23 cellular contexts compared by ENCODE assay signal in genomic region chr17:12509836-12510235, GRCh38.
"Had no signal": no experiment of that assay in that cellular context is flagged by ENCODE, and none has a peak within 500 bp of the region (broad histone marks: within the 10 kb centered on the region; RNA-seq: fewer than 3 reads in every experiment).

No MANE protein-coding gene starts in this region.

- H3K36me3 ChIP-seq: adrenal gland, breast epithelium, colonic mucosa, esophagus muscularis mucosa, gastroesophageal sphincter, heart left ventricle, pancreas, tibial nerve had no signal

- H3K4me3 ChIP-seq: adrenal gland, breast epithelium, colonic mucosa, dorsolateral prefrontal cortex, esophagus muscularis mucosa, gastroesophageal sphincter, heart left ventricle, pancreas, psoas muscle, tibial nerve had no signal

- H3K27ac Mint-ChIP-seq: activated naive CD4-positive, alpha-beta T cell treated with anti-CD3 and anti-CD28 coated beads, Interleukin-2, amount 50 U/mL, for 72 hours; activated T-cell treated with anti-CD3 and anti-CD28 coated beads, Interleukin-2, amount 50 U/mL, for 24 hours; activated T-helper 17 cell treated with anti-CD3 and anti-CD28 coated beads, Interleukin-2, amount 50 U/mL, for 72 hours; effector memory CD8-positive, alpha-beta T cell; natural killer cell treated with Interleukin-12 subunit alpha and Interleukin-12 subunit beta and Interleukin-15 and Interleukin-18, amount 100 ng/mL, for 72 hours; stimulated activated naive CD8-positive, alpha-beta T cell treated with anti-CD3 and anti-CD28 coated beads, Interleukin-15, Interleukin-2, amounts not matched to agents 100 ng/mL and 50 ng/mL, for 24 hours; WTC11 had no signal

- H3K4me1 ChIP-seq: adrenal gland, breast epithelium, colonic mucosa, esophagus muscularis mucosa, gastroesophageal sphincter, heart left ventricle, pancreas, psoas muscle, tibial nerve had no signal

- H3K36me3 Mint-ChIP-seq: activated naive CD4-positive, alpha-beta T cell treated with anti-CD3 and anti-CD28 coated beads, Interleukin-2, amount 50 U/mL, for 72 hours; natural killer cell treated with Interleukin-12 subunit alpha and Interleukin-12 subunit beta and Interleukin-15 and Interleukin-18, amount 100 ng/mL, for 72 hours; WTC11 had no signal

- H3K9me3 Mint-ChIP-seq: WTC11 had no signal

- H3K4me1 Mint-ChIP-seq: activated T-helper 17 cell treated with anti-CD3 and anti-CD28 coated beads, Interleukin-2, amount 50 U/mL, for 72 hours; central memory CD8-positive, alpha-beta T cell; WTC11 had no signal

- H3K27ac ChIP-seq: adrenal gland, breast epithelium, colonic mucosa, dorsolateral prefrontal cortex, esophagus muscularis mucosa, gastroesophageal sphincter, heart left ventricle, pancreas, psoas muscle, tibial nerve had no signal

- H3K9me3 ChIP-seq: adrenal gland, breast epithelium, colonic mucosa, esophagus muscularis mucosa, gastroesophageal sphincter, heart left ventricle, pancreas, psoas muscle, tibial nerve had no signal

- H3K27me3 ChIP-seq: adrenal gland, breast epithelium, colonic mucosa, esophagus muscularis mucosa, gastroesophageal sphincter, heart left ventricle, pancreas, tibial nerve had no signal

- ATAC-seq: activated naive CD4-positive, alpha-beta T cell treated with anti-CD3 and anti-CD28 coated beads, Interleukin-2, amount 50 U/mL, for 72 hours; activated T-helper 17 cell treated with anti-CD3 and anti-CD28 coated beads, Interleukin-2, amount 50 U/mL, for 72 hours; effector memory CD8-positive, alpha-beta T cell; gastroesophageal sphincter; heart left ventricle; natural killer cell treated with Interleukin-12 subunit alpha and Interleukin-12 subunit beta and Interleukin-15 and Interleukin-18, amount 100 ng/mL, for 72 hours; pancreas; psoas muscle; right cardiac atrium; WTC11 had no signal

- H3K27me3 Mint-ChIP-seq: activated T-cell treated with anti-CD3 and anti-CD28 coated beads, Interleukin-2, amount 50 U/mL, for 24 hours; central memory CD8-positive, alpha-beta T cell; effector memory CD8-positive, alpha-beta T cell; natural killer cell treated with Interleukin-12 subunit alpha and Interleukin-12 subunit beta and Interleukin-15 and Interleukin-18, amount 100 ng/mL, for 72 hours; stimulated activated naive CD8-positive, alpha-beta T cell treated with anti-CD3 and anti-CD28 coated beads, Interleukin-15, Interleukin-2, amounts not matched to agents 100 ng/mL and 50 ng/mL, for 24 hours had no signal

- DNase-seq: activated T-cell treated with anti-CD3 and anti-CD28 coated beads, Interleukin-2, amount 50 U/mL, for 24 hours; adrenal gland; colonic mucosa; dorsolateral prefrontal cortex; effector memory CD8-positive, alpha-beta T cell; heart left ventricle; islet precursor cell; left cardiac atrium; pancreas; psoas muscle; right cardiac atrium; stimulated activated CD4-positive, alpha-beta T cell treated with anti-CD3 and anti-CD28 coated beads, Interleukin-1b, Interleukin-23, amount 100 ng/mL, for 48 hours; substantia nigra had no signal

- H3K4me3 Mint-ChIP-seq: activated T-cell treated with anti-CD3 and anti-CD28 coated beads, Interleukin-2, amount 50 U/mL, for 24 hours; activated T-helper 17 cell treated with anti-CD3 and anti-CD28 coated beads, Interleukin-2, amount 50 U/mL, for 72 hours; central memory CD8-positive, alpha-beta T cell; effector memory CD8-positive, alpha-beta T cell; natural killer cell treated with Interleukin-12 subunit alpha and Interleukin-12 subunit beta and Interleukin-15 and Interleukin-18, amount 100 ng/mL, for 72 hours; stimulated activated naive CD8-positive, alpha-beta T cell treated with anti-CD3 and anti-CD28 coated beads, Interleukin-15, Interleukin-2, amounts not matched to agents 100 ng/mL and 50 ng/mL, for 24 hours; WTC11 had no signal
